Comparison of ENCODE assay signal across 20 cellular contexts in the genomic region with DNA sequence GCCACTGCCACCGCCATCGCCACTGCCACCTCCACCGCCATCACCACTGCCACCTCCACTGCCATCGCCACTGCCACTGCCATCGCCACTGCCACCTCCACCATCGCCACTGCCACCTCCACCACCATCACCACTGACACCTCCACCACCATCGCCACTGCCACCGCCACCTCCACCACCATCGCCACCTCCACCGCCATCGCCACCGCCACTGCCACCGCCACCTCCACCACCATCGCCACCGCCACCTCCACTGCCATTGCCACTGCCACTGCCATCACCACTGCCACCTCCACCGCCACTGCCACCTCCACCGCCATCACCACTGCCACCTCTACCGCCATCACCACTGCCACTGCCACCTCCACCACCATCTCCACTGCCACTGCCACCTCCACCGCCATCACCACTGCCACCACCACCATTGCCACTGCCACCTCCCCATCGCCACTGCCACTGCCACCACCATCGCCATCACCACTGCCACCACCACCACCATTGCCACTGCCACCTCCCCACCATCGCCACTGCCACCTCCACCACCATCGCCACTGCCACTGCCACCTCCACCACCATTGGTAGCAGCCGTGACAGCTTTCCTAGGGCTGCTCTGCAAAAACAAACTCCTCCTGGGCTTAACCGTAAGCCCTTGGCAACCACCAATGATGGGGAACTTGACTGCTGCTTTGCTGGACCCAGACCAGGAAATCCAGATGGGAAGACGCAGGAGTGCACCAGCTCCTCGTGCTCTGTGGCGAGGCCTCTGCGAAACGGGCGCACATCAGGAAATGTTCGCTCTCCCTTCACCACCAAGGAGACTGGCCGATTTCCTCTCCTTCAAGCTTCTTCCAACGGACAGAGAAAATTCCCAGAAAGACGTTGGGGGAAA.
A peak's percentile ranks its signal among the peaks of the same experiment; 100 is the strongest.
DNase-seq lines count a peak whose midpoint lies in the region; ATAC-seq and TF ChIP-seq lines count a peak whose summit lies in the region.
"Had no signal": no experiment of that assay in that cellular context is flagged by ENCODE, and none has a peak within 500 bp of the region (broad histone marks: within the 10 kb centered on the region; RNA-seq: fewer than 3 reads in every experiment).

No MANE protein-coding gene starts in this region.

- no peak overlapping the region for H3K9ac ChIP-seq in neuronal stem cell (ENCODE audit: low read depth, low read length, poor library complexity)
- H3K9ac ChIP-seq: SK-N-SH had no signal

- no peak overlapping the region for H3K4me2 ChIP-seq in neuronal stem cell (ENCODE audit: insufficient read depth, low read length, poor library complexity, severe bottlenecking)
- H3K4me2 ChIP-seq: SK-N-SH had no signal

- no peaks in the 10 kb centered on the region for H3K9me3 ChIP-seq in neuronal stem cell (replicated peaks in 1 of 2; ENCODE audit: control insufficient read depth in 2 of 2, insufficient read depth in 1 of 2, low read depth in 1 of 2, low read length in 2 of 2)
- H3K9me3 ChIP-seq: Caco-2, SK-N-SH had no signal

- H2BK12ac ChIP-seq in neuronal stem cell (ENCODE audit: low read length) = peak overlapping the region; percentile 1

- peak overlapping the region; percentile 9 for H4K91ac ChIP-seq in neuronal stem cell (ENCODE audit: low read depth, low read length, poor library complexity)

- H2AK5ac ChIP-seq in neuronal stem cell (ENCODE audit: low read depth, low read length) = no peak overlapping the region

- no peak overlapping the region for H2BK120ac ChIP-seq in neuronal stem cell (ENCODE audit: low read depth, low read length)

- no peak for TF ChIP-seq CTCF in brain (conservative IDR thresholded peaks at IDR 0.05)
- TF ChIP-seq CTCF in omental fat pad (IDR thresholded peaks at IDR 0.05) = no peak

- H3K79me1 ChIP-seq in neuronal stem cell (ENCODE audit: low read depth, low read length) = peaks cover 2% of the 10 kb centered on the region

- no peak overlapping the region for H3K4me3 ChIP-seq in neuronal stem cell (ENCODE audit: low read length in 2 of 2)
- H3K4me3 ChIP-seq: GM12878 had no signal

- H3K27ac ChIP-seq in neuronal stem cell (replicated peaks; ENCODE audit: low read length) = no peak overlapping the region

- H3K27me3 Mint-ChIP-seq in brain = peaks cover 4% of the 10 kb centered on the region

- peaks cover 0 to 5% (median 0%) of the 10 kb centered on the region in 3 experiments for H3K27me3 ChIP-seq in neuronal stem cell (ENCODE audit: control insufficient read depth in 3 of 3, insufficient read depth in 3 of 3, low read depth in 1 of 3, low read length in 3 of 3)

- DNase-seq in Ammon's horn (ENCODE audit: low spot score) (peak; percentile 33), NCI-H1694 treated with DMSO at 0.1 percent for 48 hours (lab: John Stamatoyannopoulos, UW) (peak; percentile 93), neuronal stem cell (ENCODE audit: low spot score) (no peak), MV-4-11 (lab: John Stamatoyannopoulos, UW) (no peak), NCI-H345 (lab: John Stamatoyannopoulos, UW) (no peak), omental fat pad (ENCODE audit: low spot score) (no peak)
- DNase-seq in central memory CD4-positive, alpha-beta T cell = no peak
- DNase-seq: 8988T; Caco-2; CD4-positive, alpha-beta T cell; KBM-7; NCI-H1105 treated with DMSO at 0.1 percent for 48 hours; NCI-H187 treated with DMSO at 0.1 percent for 48 hours; NCI-H510A; NCI-H82; OCI-M1; SHP77; SK-N-SH had no signal

- no peak for ATAC-seq in omental fat pad (ENCODE audit: low FRiP score)
- ATAC-seq: GM12878 had no signal

- no peaks in the 10 kb centered on the region for H3K36me3 Mint-ChIP-seq in brain

- H3K27ac Mint-ChIP-seq in brain = peak overlapping the region in 4 of 5 experiments; percentile 71 to 100 (median 99)
- H3K27ac Mint-ChIP-seq: CD4-positive, alpha-beta T cell had no signal

- H2BK15ac ChIP-seq in neuronal stem cell (ENCODE audit: low read length) = no peak overlapping the region

- no peaks in the 10 kb centered on the region for H3K36me3 ChIP-seq in neuronal stem cell (replicated peaks in 1 of 2; ENCODE audit: control insufficient read depth in 2 of 2, insufficient read depth in 2 of 2, low read length in 2 of 2)

- peak overlapping the region in 2 of 5 experiments; percentile 65 to 72 for H3K4me3 Mint-ChIP-seq in brain
- H3K4me3 Mint-ChIP-seq: CD4-positive, alpha-beta T cell had no signal

- H3K18ac ChIP-seq in neuronal stem cell (ENCODE audit: low read length) = no peak overlapping the region

- peaks cover 0 to 10% of the 10 kb centered on the region in 2 donors for H3K4me1 ChIP-seq in neuronal stem cell (ENCODE audit: control insufficient read depth in 2 of 2, insufficient read depth in 1 of 2, low read depth in 1 of 2, low read length in 2 of 2)
- H3K4me1 ChIP-seq: Caco-2 had no signal

- no peak overlapping the region for H4K8ac ChIP-seq in neuronal stem cell (ENCODE audit: low read depth, low read length)

- H3K14ac ChIP-seq in neuronal stem cell (ENCODE audit: low read length) = no peak overlapping the region

- H2BK5ac ChIP-seq in neuronal stem cell (ENCODE audit: low read length) = no peak overlapping the region

- peaks cover 72% of the 10 kb centered on the region for H3K4me1 Mint-ChIP-seq in brain

- no CpG with 5 or more reads among the region's 35 CpGs for WGBS in neuronal stem cell (ENCODE audit: extremely low coverage in 2 of 2, insufficient read length in 2 of 2, insufficient replicate concordance in 1 of 2), 2 donors

- H3K9me3 Mint-ChIP-seq in brain = peaks cover 0 to 9% (median 4%) of the 10 kb centered on the region in 5 experiments
- H3K9me3 Mint-ChIP-seq: CD4-positive, alpha-beta T cell had no signal

- H3K23ac ChIP-seq in neuronal stem cell (ENCODE audit: low read depth, low read length, poor library complexity) = peak overlapping the region; percentile 82

- no peak overlapping the region for H2AFZ ChIP-seq in neuronal stem cell (ENCODE audit: low read length)

- no peak overlapping the region for H3K4ac ChIP-seq in neuronal stem cell (ENCODE audit: low read length)

Comparison
In these comparisons a context has a peak if more than half of its experiments do, and no peak if none do; other contexts are left out.
1. DNase-seq: peak in Ammon's horn (single experiment) and NCI-H1694 treated with DMSO at 0.1 percent for 48 hours (single experiment); none in neuronal stem cell (single experiment), MV-4-11 (single experiment), NCI-H345 (single experiment), omental fat pad (single experiment) and central memory CD4-positive, alpha-beta T cell (single experiment).